21 cellular contexts compared by ENCODE assay signal in genomic region chr17:27848941-27849340, GRCh38. TPM values are rescaled to one million over a fixed set of nuclear protein-coding genes. Genes with fewer than 3 reads are reported as not detected.
A peak's percentile ranks its signal among the peaks of the same experiment; 100 is the strongest.
DNase-seq lines count a peak whose midpoint lies in the region; ATAC-seq and TF ChIP-seq lines count a peak whose summit lies in the region.
"Had no signal": no experiment of that assay in that cellular context is flagged by ENCODE, and none has a peak within 500 bp of the region (broad histone marks: within the 10 kb centered on the region; RNA-seq: fewer than 3 reads in every experiment).

No MANE protein-coding gene starts in this region.

- no peaks in the 10 kb centered on the region for H3K79me2 ChIP-seq in MM.1S (ENCODE audit: low read length)

- no peak overlapping the region for H3K4me3 ChIP-seq in mucosa of descending colon
- no peak overlapping the region for H3K4me3 ChIP-seq in MM.1S (ENCODE audit: low read length)
- H3K4me3 ChIP-seq: body of pancreas, GM12878, ovary had no signal

- peaks cover 19% of the 10 kb centered on the region for H3K4me1 ChIP-seq in mucosa of descending colon (ENCODE audit: low read depth)
- no peaks in the 10 kb centered on the region for H3K4me1 ChIP-seq in MM.1S (ENCODE audit: low read length)

- no peaks in the 10 kb centered on the region for H3F3A ChIP-seq in MM.1S (ENCODE audit: insufficient read depth, low read length)

- intact Hi-C loops in mucosa of descending colon (cut with DNase I, micrococcal nuclease) = no loop called here

- no peak overlapping the region for H3K4me2 ChIP-seq in MM.1S (ENCODE audit: low read depth, low read length)

- DNase-seq in DMS53 (lab: John Stamatoyannopoulos, UW) (peak; percentile 68), NCI-H1436 treated with DMSO at 0.1 percent for 48 hours (lab: John Stamatoyannopoulos, UW) (peak; percentile 22), NCI-H510A treated with DMSO at 0.1 percent for 48 hours (lab: John Stamatoyannopoulos, UW) (peak; percentile 90), mucosa of descending colon (peak in 1 of 3 donors; percentile 55), MM.1S (no peak)
- no peak for DNase-seq in activated CD4-positive, alpha-beta T cell treated with anti-CD3 and anti-CD28 coated beads for 1 hour
- DNase-seq: activated CD4-positive, alpha-beta memory T cell treated with anti-CD3 and anti-CD28 coated beads, Interleukin-2, amount 10 ng/mL, durations not matched to agents 7 days and 5 days; activated naive CD8-positive, alpha-beta T cell treated with anti-CD3 and anti-CD28 coated beads, Interleukin-2, amount 10 ng/mL, durations not matched to agents 7 days and 5 days; activated T-cell treated with anti-CD3 and anti-CD28 coated beads, Interleukin-2, amount 50 U/mL, for 48 hours; GDM1; HFFc6; Kasumi-1; ovary; Right ventricle myocardium superior; stimulated activated CD4-positive, alpha-beta T cell treated with anti-CD3 and anti-CD28 coated beads, Interleukin-2, amount 100 ng/mL, for 48 hours; T-helper 2 cell; WERI-Rb-1 had no signal

- no peak overlapping the region for H3K9ac ChIP-seq in MM.1S (ENCODE audit: low read length)

- H3K9me2 ChIP-seq in MM.1S (replicated peaks; ENCODE audit: insufficient read depth, low read length) = no peaks in the 10 kb centered on the region

- no peaks in the 10 kb centered on the region for H4K20me1 ChIP-seq in MM.1S (ENCODE audit: insufficient read depth, low read length)

- H3K27me3 ChIP-seq in MM.1S (replicated peaks; ENCODE audit: insufficient read depth, low read length) = no peaks in the 10 kb centered on the region
- H3K27me3 ChIP-seq: body of pancreas, ovary had no signal

- TF ChIP-seq CTCF in mucosa of descending colon (IDR thresholded peaks at IDR 0.05) = no peak
- no peak for TF ChIP-seq CTCF in MM.1S (IDR thresholded peaks at IDR 0.05; ENCODE audit: low read length)

- no peaks in the 10 kb centered on the region for H3K36me3 ChIP-seq in mucosa of descending colon (ENCODE audit: low read depth)
- H3K36me3 ChIP-seq in MM.1S (replicated peaks; ENCODE audit: insufficient read depth, low read length) = no peaks in the 10 kb centered on the region
- H3K36me3 ChIP-seq: ovary, WERI-Rb-1 had no signal

- H3K9me3 ChIP-seq in mucosa of descending colon (no peaks in the 10 kb centered on the region), MM.1S (replicated peaks; ENCODE audit: insufficient read depth, low read length) (no peaks in the 10 kb centered on the region)
- H3K9me3 ChIP-seq: body of pancreas, ovary had no signal

- no peak overlapping the region for H3K27ac ChIP-seq in MM.1S (ENCODE audit: low read length)
- H3K27ac ChIP-seq: body of pancreas, ovary, WERI-Rb-1 had no signal

- peak; percentile 14 for ATAC-seq in mucosa of descending colon
- no peak for ATAC-seq in GM21360 (IDR thresholded peaks at IDR 0.05; ENCODE audit: unreplicated experiment)
- ATAC-seq: body of pancreas, GM12878 had no signal

- no peak overlapping the region for H2AFZ ChIP-seq in MM.1S (ENCODE audit: low read length)

RNA-seq across cellular contexts. Expression of gene LYRM9, which starts 44.2 kb away (rescaled TPM):
- 1 to 10 TPM; 4.7 to 7.2 (median 6.2) TPM for total RNA-seq in mucosa of descending colon

RNA-seq across cellular contexts. Expression of gene NOS2, which starts 48.6 kb away (rescaled TPM):
- total RNA-seq in mucosa of descending colon = 10 to 100 TPM; 10.5 to 67.1 (median 11.0) TPM
- total RNA-seq: activated CD4-positive, alpha-beta memory T cell treated with anti-CD3 and anti-CD28 coated beads, Interleukin-2, amount 10 ng/mL, durations not matched to agents 7 days and 5 days; HFFc6; HT-29 had no signal

Comparison
In these comparisons a context has a peak if more than half of its experiments do, and no peak if none do; other contexts are left out.
1. DNase-seq: peak in DMS53 (single experiment), NCI-H1436 treated with DMSO at 0.1 percent for 48 hours (single experiment) and NCI-H510A treated with DMSO at 0.1 percent for 48 hours (single experiment); none in activated CD4-positive, alpha-beta T cell treated with anti-CD3 and anti-CD28 coated beads for 1 hour (single experiment) and MM.1S (single experiment).